In genomic region chr6:13103169-13103568, GRCh38 we compare ENCODE assay signal across 10 cellular contexts.
"Had no signal": no experiment of that assay in that cellular context is flagged by ENCODE, and none has a peak within 500 bp of the region (broad histone marks: within the 10 kb centered on the region; RNA-seq: fewer than 3 reads in every experiment).

No MANE protein-coding gene starts in this region.

- H3K4me2 ChIP-seq: KMS-11 had no signal

- DNase-seq: GM23248, GOT3, H9, HCEC 1CT, HFFc6, Karpas-422, KBM-7 had no signal

- H2AFZ ChIP-seq: GM23248 had no signal

- H3K27ac ChIP-seq: GM23248, KMS-11 had no signal

- H3K4me3 ChIP-seq: GM23248 had no signal

- H3K9ac ChIP-seq: GM23248, KMS-11 had no signal

- FAIRE-seq: H54, HTR-8/SVneo had no signal
